1 cellular context compared by ENCODE assay signal in genomic region chr12:47779301-47779942, GRCh38.
TF ChIP-seq lines count a peak whose summit lies in the region.

No MANE protein-coding gene starts in this region.

TF ChIP-seq in HepG2, 621 proteins besides CTCF, POLR2A, EP300 and RAD21 (continued from another document and continues in another):
- TF ChIP-seq, protein P1, sequence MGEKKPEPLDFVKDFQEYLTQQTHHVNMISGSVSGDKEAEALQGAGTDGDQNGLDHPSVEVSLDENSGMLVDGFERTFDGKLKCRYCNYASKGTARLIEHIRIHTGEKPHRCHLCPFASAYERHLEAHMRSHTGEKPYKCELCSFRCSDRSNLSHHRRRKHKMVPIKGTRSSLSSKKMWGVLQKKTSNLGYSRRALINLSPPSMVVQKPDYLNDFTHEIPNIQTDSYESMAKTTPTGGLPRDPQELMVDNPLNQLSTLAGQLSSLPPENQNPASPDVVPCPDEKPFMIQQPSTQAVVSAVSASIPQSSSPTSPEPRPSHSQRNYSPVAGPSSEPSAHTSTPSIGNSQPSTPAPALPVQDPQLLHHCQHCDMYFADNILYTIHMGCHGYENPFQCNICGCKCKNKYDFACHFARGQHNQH (CRISPR knock-in tag; IDR thresholded peaks at IDR 0.05) = 0 out of 2 replicates have a peak, but pooled peaks have one; percentile 42
- TF ChIP-seq NR2F6 (IDR thresholded peaks at IDR 0.05) (no peak), NR2F6 (CRISPR knock-in tag; IDR thresholded peaks at IDR 0.05) (no peak), TSC22D2 (CRISPR knock-in tag; IDR thresholded peaks at IDR 0.05; ENCODE audit: borderline replicate concordance) (no peak), SRSF9 (IDR thresholded peaks at IDR 0.05; ENCODE audit: borderline replicate concordance, insufficient read depth, low read depth, low read length, poor library complexity, severe bottlenecking) (no peak), ZNF670 (CRISPR knock-in tag; IDR thresholded peaks at IDR 0.05; ENCODE audit: borderline replicate concordance) (no peak), HNRNPL (IDR thresholded peaks at IDR 0.05; ENCODE audit: low read depth, low read length) (no peak), RXRA (CRISPR knock-in tag; IDR thresholded peaks at IDR 0.05) (0 out of 2 replicates have a peak, but pooled peaks have one; percentile 5), STAG1 (CRISPR knock-in tag; IDR thresholded peaks at IDR 0.05) (peak; percentile 89), HMGXB4 (CRISPR knock-in tag; IDR thresholded peaks at IDR 0.05; ENCODE audit: borderline replicate concordance in 1 of 2, low read depth in 1 of 2) (peak in 1 of 2 experiments; percentile 33; a peak in 1 of 4 replicates), POGZ (CRISPR knock-in tag; IDR thresholded peaks at IDR 0.05) (no peak), MED8 (CRISPR knock-in tag; IDR thresholded peaks at IDR 0.05; ENCODE audit: insufficient replicate concordance) (no peak), SMC3 (IDR thresholded peaks at IDR 0.05; ENCODE audit: low read length) (peak; percentile 98), TRIM24 (CRISPR knock-in tag; IDR thresholded peaks at IDR 0.05) (no peak), SPEN (CRISPR knock-in tag; IDR thresholded peaks at IDR 0.05; ENCODE audit: low read depth) (no peak), ZNF747 (CRISPR knock-in tag; IDR thresholded peaks at IDR 0.05; ENCODE audit: borderline replicate concordance) (no peak), ATF6 (CRISPR knock-in tag; conservative IDR thresholded peaks at IDR 0.05) (no peak), NONO (IDR thresholded peaks at IDR 0.05) (no peak), NONO (CRISPR knock-in tag; conservative IDR thresholded peaks at IDR 0.05) (0 out of 2 replicates have a peak, but pooled peaks have one; percentile 36), ZNF556 (CRISPR knock-in tag; IDR thresholded peaks at IDR 0.05; ENCODE audit: borderline replicate concordance) (no peak), ETS1 (CRISPR knock-in tag; IDR thresholded peaks at IDR 0.05) (no peak), CCDC6 (CRISPR knock-in tag; IDR thresholded peaks at IDR 0.05) (no peak), DR1 (CRISPR knock-in tag; IDR thresholded peaks at IDR 0.05) (no peak), KLF12 (CRISPR knock-in tag; IDR thresholded peaks at IDR 0.05; ENCODE audit: borderline replicate concordance) (no peak), GABPB1 (CRISPR knock-in tag; IDR thresholded peaks at IDR 0.05) (0 out of 2 replicates have a peak, but pooled peaks have one; percentile 23), ZNF329 (CRISPR knock-in tag; IDR thresholded peaks at IDR 0.05; ENCODE audit: low read depth) (no peak), IRX3 (CRISPR knock-in tag; IDR thresholded peaks at IDR 0.05; ENCODE audit: borderline replicate concordance, low read depth) (no peak)
- TF ChIP-seq, protein P2, sequence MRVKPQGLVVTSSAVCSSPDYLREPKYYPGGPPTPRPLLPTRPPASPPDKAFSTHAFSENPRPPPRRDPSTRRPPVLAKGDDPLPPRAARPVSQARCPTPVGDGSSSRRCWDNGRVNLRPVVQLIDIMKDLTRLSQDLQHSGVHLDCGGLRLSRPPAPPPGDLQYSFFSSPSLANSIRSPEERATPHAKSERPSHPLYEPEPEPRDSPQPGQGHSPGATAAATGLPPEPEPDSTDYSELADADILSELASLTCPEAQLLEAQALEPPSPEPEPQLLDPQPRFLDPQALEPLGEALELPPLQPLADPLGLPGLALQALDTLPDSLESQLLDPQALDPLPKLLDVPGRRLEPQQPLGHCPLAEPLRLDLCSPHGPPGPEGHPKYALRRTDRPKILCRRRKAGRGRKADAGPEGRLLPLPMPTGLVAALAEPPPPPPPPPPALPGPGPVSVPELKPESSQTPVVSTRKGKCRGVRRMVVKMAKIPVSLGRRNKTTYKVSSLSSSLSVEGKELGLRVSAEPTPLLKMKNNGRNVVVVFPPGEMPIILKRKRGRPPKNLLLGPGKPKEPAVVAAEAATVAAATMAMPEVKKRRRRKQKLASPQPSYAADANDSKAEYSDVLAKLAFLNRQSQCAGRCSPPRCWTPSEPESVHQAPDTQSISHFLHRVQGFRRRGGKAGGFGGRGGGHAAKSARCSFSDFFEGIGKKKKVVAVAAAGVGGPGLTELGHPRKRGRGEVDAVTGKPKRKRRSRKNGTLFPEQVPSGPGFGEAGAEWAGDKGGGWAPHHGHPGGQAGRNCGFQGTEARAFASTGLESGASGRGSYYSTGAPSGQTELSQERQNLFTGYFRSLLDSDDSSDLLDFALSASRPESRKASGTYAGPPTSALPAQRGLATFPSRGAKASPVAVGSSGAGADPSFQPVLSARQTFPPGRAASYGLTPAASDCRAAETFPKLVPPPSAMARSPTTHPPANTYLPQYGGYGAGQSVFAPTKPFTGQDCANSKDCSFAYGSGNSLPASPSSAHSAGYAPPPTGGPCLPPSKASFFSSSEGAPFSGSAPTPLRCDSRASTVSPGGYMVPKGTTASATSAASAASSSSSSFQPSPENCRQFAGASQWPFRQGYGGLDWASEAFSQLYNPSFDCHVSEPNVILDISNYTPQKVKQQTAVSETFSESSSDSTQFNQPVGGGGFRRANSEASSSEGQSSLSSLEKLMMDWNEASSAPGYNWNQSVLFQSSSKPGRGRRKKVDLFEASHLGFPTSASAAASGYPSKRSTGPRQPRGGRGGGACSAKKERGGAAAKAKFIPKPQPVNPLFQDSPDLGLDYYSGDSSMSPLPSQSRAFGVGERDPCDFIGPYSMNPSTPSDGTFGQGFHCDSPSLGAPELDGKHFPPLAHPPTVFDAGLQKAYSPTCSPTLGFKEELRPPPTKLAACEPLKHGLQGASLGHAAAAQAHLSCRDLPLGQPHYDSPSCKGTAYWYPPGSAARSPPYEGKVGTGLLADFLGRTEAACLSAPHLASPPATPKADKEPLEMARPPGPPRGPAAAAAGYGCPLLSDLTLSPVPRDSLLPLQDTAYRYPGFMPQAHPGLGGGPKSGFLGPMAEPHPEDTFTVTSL (CRISPR knock-in tag; IDR thresholded peaks at IDR 0.05; ENCODE audit: borderline replicate concordance) = no peak
- TF ChIP-seq, protein P3, sequence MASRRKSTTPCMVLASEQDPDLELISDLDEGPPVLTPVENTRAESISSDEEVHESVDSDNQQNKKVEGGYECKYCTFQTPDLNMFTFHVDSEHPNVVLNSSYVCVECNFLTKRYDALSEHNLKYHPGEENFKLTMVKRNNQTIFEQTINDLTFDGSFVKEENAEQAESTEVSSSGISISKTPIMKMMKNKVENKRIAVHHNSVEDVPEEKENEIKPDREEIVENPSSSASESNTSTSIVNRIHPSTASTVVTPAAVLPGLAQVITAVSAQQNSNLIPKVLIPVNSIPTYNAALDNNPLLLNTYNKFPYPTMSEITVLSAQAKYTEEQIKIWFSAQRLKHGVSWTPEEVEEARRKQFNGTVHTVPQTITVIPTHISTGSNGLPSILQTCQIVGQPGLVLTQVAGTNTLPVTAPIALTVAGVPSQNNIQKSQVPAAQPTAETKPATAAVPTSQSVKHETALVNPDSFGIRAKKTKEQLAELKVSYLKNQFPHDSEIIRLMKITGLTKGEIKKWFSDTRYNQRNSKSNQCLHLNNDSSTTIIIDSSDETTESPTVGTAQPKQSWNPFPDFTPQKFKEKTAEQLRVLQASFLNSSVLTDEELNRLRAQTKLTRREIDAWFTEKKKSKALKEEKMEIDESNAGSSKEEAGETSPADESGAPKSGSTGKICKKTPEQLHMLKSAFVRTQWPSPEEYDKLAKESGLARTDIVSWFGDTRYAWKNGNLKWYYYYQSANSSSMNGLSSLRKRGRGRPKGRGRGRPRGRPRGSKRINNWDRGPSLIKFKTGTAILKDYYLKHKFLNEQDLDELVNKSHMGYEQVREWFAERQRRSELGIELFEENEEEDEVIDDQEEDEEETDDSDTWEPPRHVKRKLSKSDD (CRISPR knock-in tag; IDR thresholded peaks at IDR 0.05; ENCODE audit: low read depth) = no peak
- TF ChIP-seq, protein P4, sequence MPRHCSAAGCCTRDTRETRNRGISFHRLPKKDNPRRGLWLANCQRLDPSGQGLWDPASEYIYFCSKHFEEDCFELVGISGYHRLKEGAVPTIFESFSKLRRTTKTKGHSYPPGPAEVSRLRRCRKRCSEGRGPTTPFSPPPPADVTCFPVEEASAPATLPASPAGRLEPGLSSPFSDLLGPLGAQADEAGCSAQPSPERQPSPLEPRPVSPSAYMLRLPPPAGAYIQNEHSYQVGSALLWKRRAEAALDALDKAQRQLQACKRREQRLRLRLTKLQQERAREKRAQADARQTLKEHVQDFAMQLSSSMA (CRISPR knock-in tag; IDR thresholded peaks at IDR 0.05) = 0 out of 2 replicates have a peak, but pooled peaks have one; percentile 33
- TF ChIP-seq, protein P5, sequence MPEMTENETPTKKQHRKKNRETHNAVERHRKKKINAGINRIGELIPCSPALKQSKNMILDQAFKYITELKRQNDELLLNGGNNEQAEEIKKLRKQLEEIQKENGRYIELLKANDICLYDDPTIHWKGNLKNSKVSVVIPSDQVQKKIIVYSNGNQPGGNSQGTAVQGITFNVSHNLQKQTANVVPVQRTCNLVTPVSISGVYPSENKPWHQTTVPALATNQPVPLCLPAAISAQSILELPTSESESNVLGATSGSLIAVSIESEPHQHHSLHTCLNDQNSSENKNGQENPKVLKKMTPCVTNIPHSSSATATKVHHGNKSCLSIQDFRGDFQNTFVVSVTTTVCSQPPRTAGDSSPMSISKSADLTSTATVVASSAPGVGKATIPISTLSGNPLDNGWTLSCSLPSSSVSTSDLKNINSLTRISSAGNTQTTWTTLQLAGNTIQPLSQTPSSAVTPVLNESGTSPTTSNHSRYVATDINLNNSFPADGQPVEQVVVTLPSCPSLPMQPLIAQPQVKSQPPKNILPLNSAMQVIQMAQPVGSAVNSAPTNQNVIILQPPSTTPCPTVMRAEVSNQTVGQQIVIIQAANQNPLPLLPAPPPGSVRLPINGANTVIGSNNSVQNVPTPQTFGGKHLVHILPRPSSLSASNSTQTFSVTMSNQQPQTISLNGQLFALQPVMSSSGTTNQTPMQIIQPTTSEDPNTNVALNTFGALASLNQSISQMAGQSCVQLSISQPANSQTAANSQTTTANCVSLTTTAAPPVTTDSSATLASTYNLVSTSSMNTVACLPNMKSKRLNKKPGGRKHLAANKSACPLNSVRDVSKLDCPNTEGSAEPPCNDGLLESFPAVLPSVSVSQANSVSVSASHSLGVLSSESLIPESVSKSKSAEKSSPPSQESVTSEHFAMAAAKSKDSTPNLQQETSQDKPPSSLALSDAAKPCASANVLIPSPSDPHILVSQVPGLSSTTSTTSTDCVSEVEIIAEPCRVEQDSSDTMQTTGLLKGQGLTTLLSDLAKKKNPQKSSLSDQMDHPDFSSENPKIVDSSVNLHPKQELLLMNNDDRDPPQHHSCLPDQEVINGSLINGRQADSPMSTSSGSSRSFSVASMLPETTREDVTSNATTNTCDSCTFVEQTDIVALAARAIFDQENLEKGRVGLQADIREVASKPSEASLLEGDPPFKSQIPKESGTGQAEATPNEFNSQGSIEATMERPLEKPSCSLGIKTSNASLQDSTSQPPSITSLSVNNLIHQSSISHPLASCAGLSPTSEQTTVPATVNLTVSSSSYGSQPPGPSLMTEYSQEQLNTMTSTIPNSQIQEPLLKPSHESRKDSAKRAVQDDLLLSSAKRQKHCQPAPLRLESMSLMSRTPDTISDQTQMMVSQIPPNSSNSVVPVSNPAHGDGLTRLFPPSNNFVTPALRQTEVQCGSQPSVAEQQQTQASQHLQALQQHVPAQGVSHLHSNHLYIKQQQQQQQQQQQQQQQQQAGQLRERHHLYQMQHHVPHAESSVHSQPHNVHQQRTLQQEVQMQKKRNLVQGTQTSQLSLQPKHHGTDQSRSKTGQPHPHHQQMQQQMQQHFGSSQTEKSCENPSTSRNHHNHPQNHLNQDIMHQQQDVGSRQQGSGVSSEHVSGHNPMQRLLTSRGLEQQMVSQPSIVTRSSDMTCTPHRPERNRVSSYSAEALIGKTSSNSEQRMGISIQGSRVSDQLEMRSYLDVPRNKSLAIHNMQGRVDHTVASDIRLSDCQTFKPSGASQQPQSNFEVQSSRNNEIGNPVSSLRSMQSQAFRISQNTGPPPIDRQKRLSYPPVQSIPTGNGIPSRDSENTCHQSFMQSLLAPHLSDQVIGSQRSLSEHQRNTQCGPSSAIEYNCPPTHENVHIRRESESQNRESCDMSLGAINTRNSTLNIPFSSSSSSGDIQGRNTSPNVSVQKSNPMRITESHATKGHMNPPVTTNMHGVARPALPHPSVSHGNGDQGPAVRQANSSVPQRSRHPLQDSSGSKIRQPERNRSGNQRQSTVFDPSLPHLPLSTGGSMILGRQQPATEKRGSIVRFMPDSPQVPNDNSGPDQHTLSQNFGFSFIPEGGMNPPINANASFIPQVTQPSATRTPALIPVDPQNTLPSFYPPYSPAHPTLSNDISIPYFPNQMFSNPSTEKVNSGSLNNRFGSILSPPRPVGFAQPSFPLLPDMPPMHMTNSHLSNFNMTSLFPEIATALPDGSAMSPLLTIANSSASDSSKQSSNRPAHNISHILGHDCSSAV (CRISPR knock-in tag; IDR thresholded peaks at IDR 0.05; ENCODE audit: borderline replicate concordance) = no peak
